Comparison of ENCODE assay signal across 1 cellular context in the genomic region with DNA sequence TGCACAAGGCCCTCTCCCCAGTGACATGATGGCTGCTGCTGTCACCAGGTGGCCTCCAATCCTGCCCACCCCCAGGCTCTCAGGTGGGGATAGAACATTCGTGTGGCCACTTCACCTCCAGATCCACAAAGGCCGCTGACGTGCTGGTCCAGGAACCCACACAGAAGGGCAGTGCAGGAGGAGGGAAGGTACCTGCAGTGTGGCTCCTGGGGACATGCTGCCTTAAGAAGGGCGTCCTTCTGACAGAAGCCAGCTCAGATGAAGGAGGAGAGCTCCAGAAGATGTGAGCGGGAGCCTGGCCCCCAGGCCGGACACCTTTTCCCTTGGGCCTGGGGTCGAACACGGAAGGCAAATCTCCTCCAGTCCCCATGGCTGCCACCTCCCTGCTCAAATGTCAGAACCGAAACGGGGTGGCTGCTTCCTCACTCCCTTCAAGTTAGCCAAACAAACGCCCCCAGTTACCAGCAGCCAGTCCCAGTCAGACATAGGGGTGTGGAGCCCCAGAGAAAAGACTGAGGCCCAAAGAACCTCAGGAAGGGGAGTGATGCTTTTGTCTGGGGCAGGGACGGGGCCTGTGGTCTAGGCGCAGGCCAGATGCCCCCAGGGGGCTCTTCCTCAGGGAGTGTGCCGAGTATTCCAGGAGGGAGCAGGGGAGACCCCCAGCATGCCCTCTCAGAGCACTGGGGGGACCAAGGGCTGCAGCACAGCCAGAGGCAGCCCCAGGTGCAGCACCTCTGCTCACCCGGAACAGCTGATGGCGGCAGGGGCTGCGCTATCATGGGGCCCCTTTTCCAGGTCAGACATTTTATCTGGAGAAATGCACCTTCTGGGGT.
TF ChIP-seq lines count a peak whose summit lies in the region.

No MANE protein-coding gene starts in this region.

TF ChIP-seq in GM23338, 12 proteins besides CTCF, POLR2A, EP300 and RAD21 (continued from another document):
- TF ChIP-seq, protein P1, sequence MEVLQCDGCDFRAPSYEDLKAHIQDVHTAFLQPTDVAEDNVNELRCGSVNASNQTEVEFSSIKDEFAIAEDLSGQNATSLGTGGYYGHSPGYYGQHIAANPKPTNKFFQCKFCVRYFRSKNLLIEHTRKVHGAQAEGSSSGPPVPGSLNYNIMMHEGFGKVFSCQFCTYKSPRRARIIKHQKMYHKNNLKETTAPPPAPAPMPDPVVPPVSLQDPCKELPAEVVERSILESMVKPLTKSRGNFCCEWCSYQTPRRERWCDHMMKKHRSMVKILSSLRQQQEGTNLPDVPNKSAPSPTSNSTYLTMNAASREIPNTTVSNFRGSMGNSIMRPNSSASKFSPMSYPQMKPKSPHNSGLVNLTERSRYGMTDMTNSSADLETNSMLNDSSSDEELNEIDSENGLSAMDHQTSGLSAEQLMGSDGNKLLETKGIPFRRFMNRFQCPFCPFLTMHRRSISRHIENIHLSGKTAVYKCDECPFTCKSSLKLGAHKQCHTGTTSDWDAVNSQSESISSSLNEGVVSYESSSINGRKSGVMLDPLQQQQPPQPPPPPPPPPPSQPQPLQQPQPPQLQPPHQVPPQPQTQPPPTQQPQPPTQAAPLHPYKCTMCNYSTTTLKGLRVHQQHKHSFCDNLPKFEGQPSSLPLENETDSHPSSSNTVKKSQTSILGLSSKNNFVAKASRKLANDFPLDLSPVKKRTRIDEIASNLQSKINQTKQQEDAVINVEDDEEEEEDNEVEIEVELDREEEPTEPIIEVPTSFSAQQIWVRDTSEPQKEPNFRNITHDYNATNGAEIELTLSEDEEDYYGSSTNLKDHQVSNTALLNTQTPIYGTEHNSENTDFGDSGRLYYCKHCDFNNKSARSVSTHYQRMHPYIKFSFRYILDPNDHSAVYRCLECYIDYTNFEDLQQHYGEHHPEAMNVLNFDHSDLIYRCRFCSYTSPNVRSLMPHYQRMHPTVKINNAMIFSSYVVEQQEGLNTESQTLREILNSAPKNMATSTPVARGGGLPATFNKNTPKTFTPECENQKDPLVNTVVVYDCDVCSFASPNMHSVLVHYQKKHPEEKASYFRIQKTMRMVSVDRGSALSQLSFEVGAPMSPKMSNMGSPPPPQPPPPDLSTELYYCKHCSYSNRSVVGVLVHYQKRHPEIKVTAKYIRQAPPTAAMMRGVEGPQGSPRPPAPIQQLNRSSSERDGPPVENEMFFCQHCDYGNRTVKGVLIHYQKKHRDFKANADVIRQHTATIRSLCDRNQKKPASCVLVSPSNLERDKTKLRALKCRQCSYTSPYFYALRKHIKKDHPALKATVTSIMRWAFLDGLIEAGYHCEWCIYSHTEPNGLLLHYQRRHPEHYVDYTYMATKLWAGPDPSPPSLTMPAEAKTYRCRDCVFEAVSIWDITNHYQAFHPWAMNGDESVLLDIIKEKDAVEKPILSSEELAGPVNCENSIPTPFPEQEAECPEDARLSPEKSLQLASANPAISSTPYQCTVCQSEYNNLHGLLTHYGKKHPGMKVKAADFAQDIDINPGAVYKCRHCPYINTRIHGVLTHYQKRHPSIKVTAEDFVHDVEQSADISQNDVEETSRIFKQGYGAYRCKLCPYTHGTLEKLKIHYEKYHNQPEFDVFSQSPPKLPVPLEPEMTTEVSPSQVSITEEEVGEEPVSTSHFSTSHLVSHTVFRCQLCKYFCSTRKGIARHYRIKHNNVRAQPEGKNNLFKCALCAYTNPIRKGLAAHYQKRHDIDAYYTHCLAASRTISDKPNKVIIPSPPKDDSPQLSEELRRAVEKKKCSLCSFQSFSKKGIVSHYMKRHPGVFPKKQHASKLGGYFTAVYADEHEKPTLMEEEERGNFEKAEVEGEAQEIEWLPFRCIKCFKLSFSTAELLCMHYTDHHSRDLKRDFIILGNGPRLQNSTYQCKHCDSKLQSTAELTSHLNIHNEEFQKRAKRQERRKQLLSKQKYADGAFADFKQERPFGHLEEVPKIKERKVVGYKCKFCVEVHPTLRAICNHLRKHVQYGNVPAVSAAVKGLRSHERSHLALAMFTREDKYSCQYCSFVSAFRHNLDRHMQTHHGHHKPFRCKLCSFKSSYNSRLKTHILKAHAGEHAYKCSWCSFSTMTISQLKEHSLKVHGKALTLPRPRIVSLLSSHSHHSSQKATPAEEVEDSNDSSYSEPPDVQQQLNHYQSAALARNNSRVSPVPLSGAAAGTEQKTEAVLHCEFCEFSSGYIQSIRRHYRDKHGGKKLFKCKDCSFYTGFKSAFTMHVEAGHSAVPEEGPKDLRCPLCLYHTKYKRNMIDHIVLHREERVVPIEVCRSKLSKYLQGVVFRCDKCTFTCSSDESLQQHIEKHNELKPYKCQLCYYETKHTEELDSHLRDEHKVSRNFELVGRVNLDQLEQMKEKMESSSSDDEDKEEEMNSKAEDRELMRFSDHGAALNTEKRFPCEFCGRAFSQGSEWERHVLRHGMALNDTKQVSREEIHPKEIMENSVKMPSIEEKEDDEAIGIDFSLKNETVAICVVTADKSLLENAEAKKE (CRISPR knock-in tag; IDR thresholded peaks at IDR 0.05), result no peak
- TF ChIP-seq, protein P2, sequence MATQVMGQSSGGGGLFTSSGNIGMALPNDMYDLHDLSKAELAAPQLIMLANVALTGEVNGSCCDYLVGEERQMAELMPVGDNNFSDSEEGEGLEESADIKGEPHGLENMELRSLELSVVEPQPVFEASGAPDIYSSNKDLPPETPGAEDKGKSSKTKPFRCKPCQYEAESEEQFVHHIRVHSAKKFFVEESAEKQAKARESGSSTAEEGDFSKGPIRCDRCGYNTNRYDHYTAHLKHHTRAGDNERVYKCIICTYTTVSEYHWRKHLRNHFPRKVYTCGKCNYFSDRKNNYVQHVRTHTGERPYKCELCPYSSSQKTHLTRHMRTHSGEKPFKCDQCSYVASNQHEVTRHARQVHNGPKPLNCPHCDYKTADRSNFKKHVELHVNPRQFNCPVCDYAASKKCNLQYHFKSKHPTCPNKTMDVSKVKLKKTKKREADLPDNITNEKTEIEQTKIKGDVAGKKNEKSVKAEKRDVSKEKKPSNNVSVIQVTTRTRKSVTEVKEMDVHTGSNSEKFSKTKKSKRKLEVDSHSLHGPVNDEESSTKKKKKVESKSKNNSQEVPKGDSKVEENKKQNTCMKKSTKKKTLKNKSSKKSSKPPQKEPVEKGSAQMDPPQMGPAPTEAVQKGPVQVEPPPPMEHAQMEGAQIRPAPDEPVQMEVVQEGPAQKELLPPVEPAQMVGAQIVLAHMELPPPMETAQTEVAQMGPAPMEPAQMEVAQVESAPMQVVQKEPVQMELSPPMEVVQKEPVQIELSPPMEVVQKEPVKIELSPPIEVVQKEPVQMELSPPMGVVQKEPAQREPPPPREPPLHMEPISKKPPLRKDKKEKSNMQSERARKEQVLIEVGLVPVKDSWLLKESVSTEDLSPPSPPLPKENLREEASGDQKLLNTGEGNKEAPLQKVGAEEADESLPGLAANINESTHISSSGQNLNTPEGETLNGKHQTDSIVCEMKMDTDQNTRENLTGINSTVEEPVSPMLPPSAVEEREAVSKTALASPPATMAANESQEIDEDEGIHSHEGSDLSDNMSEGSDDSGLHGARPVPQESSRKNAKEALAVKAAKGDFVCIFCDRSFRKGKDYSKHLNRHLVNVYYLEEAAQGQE (IDR thresholded peaks at IDR 0.05; ENCODE audit: unreplicated experiment), result no peak
- TF ChIP-seq JUNB (IDR thresholded peaks at IDR 0.05; ENCODE audit: unreplicated experiment) (no peak), CREB1 (CRISPR knock-in tag; IDR thresholded peaks at IDR 0.05; ENCODE audit: low read depth) (no peak), STAT1 (IDR thresholded peaks at IDR 0.05; ENCODE audit: unreplicated experiment) (no peak), ZNF114 (CRISPR knock-in tag; IDR thresholded peaks at IDR 0.05) (no peak), EZH2 (IDR thresholded peaks at IDR 0.05; ENCODE audit: low read depth, unreplicated experiment) (no peak), POLR2AphosphoS5 (IDR thresholded peaks at IDR 0.05; ENCODE audit: low read depth) (no peak), NANOG (IDR thresholded peaks at IDR 0.05; ENCODE audit: borderline replicate concordance) (no peak)
- TF ChIP-seq, protein P3, sequence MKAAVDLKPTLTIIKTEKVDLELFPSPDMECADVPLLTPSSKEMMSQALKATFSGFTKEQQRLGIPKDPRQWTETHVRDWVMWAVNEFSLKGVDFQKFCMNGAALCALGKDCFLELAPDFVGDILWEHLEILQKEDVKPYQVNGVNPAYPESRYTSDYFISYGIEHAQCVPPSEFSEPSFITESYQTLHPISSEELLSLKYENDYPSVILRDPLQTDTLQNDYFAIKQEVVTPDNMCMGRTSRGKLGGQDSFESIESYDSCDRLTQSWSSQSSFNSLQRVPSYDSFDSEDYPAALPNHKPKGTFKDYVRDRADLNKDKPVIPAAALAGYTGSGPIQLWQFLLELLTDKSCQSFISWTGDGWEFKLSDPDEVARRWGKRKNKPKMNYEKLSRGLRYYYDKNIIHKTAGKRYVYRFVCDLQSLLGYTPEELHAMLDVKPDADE (IDR thresholded peaks at IDR 0.05), result no peak
